Comparison of ENCODE assay signal across 1 cellular context in genomic region chr20:35601021-35601973, GRCh38.
TF ChIP-seq lines count a peak whose summit lies in the region.

No MANE protein-coding gene starts in this region.

TF ChIP-seq in A549, 52 proteins besides CTCF, POLR2A, EP300 and RAD21 (continued from another document):
- TF ChIP-seq HMGXB4 (CRISPR knock-in tag; IDR thresholded peaks at IDR 0.05; ENCODE audit: borderline replicate concordance) (no peak), FOSL2 (IDR thresholded peaks at IDR 0.05) (no peak), FOSL2 (CRISPR knock-in tag; IDR thresholded peaks at IDR 0.05) (no peak), BHLHE40 (IDR thresholded peaks at IDR 0.05; ENCODE audit: low read depth, low read length) (peak; percentile 78), TP53 (CRISPR knock-in tag; IDR thresholded peaks at IDR 0.05) (no peak), ESRRA (IDR thresholded peaks at IDR 0.05; ENCODE audit: borderline replicate concordance, low read length) (no peak), ELK1 (IDR thresholded peaks at IDR 0.05; ENCODE audit: low read depth, low read length) (no peak), RARB (CRISPR knock-in tag; IDR thresholded peaks at IDR 0.05) (no peak), HDAC2 (IDR thresholded peaks at IDR 0.05) (no peak), RCOR1 (IDR thresholded peaks at IDR 0.05; ENCODE audit: low read depth, low read length) (no peak), CEBPB (IDR thresholded peaks at IDR 0.05) (no peak), TFCP2L1 (CRISPR knock-in tag; IDR thresholded peaks at IDR 0.05) (0 out of 2 replicates have a peak, but pooled peaks have one; percentile 12), MYC (IDR thresholded peaks at IDR 0.05; ENCODE audit: borderline replicate concordance, low read length) (no peak), HOXB5 (CRISPR knock-in tag; IDR thresholded peaks at IDR 0.05) (0 out of 2 replicates have a peak, but pooled peaks have one; percentile 46), HOXB13 (CRISPR knock-in tag; IDR thresholded peaks at IDR 0.05; ENCODE audit: low read depth) (peak; percentile 18; the same call in 1 of the 2 replicates), SREBF2 (IDR thresholded peaks at IDR 0.05) (no peak), E2F6 (IDR thresholded peaks at IDR 0.05; ENCODE audit: borderline replicate concordance, low read depth) (peak; percentile 99), ATOH8 (CRISPR knock-in tag; IDR thresholded peaks at IDR 0.05; ENCODE audit: low read depth) (no peak), ZC3H11A (IDR thresholded peaks at IDR 0.05) (no peak), POLR2AphosphoS2 (conservative IDR thresholded peaks at IDR 0.05; ENCODE audit: low read length) (no peak), NR3C1 (IDR thresholded peaks at IDR 0.05) (no peak), ZFP36 (IDR thresholded peaks at IDR 0.05; ENCODE audit: borderline replicate concordance, partially characterized antibody) (no peak), EHMT2 (IDR thresholded peaks at IDR 0.05; ENCODE audit: low read depth) (no peak), KDM5A (IDR thresholded peaks at IDR 0.05) (no peak), MAX (IDR thresholded peaks at IDR 0.05) (peak; percentile 98), NFE2L2 (conservative IDR thresholded peaks at IDR 0.05; ENCODE audit: low read length) (no peak), HOXA7 (CRISPR knock-in tag; IDR thresholded peaks at IDR 0.05) (no peak)
